In genomic region chr1:61139324-61140055, GRCh38 we compare ENCODE assay signal across 11 cellular contexts. TPM values are rescaled to one million over a fixed set of nuclear protein-coding genes. Genes with fewer than 3 reads are reported as not detected.
DNase-seq lines count a peak whose midpoint lies in the region; FAIRE-seq and TF ChIP-seq lines count a peak whose summit lies in the region.
"Had no signal": no experiment of that assay in that cellular context is flagged by ENCODE, and none has a peak within 500 bp of the region (broad histone marks: within the 10 kb centered on the region; RNA-seq: fewer than 3 reads in every experiment).

No MANE protein-coding gene starts in this region.

- H3K27ac ChIP-seq in SK-N-SH (ENCODE audit: low read depth in 2 of 2, low read length in 1 of 2) = peak overlapping the region in 1 of 2 experiments; percentile 74; a peak in 3 of 4 replicates
- H3K27ac ChIP-seq in suprapubic skin = peak overlapping the region; percentile 71
- H3K27ac ChIP-seq: neutrophil had no signal

- TF ChIP-seq POLR2A in suprapubic skin (IDR thresholded peaks at IDR 0.05) = no peak

- POLR2A ChIA-PET in SK-N-SH (lab: Yijun Ruan, JAX) = interaction anchor here (0.6 kb wide), 1 partner anchor 130 kb away, joined by 3 read pairs; no protein-coding TSS in a partner anchor

- FAIRE-seq in HTR-8/SVneo (lab: Jason Lieb, UNC) = no peak

- H3K9ac ChIP-seq in SK-N-SH = peak overlapping the region; percentile 10; the same call in 1 of the 2 replicates

- TF ChIP-seq CTCF in SK-N-SH (IDR thresholded peaks at IDR 0.05) = no peak
- no peak for TF ChIP-seq CTCF in suprapubic skin (IDR thresholded peaks at IDR 0.05)
- no peak for TF ChIP-seq CTCF in GM10266 (IDR thresholded peaks at IDR 0.05; ENCODE audit: control insufficient read depth, insufficient read depth, low read depth, missing control alignments)

- no peaks in the 10 kb centered on the region; the same call in 1 of the 2 replicates for H3K79me2 ChIP-seq in SK-N-SH (ENCODE audit: insufficient read depth)

- no peaks in the 10 kb centered on the region for H3K9me3 ChIP-seq in SK-N-SH
- no peaks in the 10 kb centered on the region for H3K9me3 ChIP-seq in suprapubic skin
- H3K9me3 ChIP-seq: neutrophil had no signal

- H3K4me2 ChIP-seq in SK-N-SH = peak overlapping the region; percentile 68

- H3K9me2 ChIP-seq in SK-N-SH = no peaks in the 10 kb centered on the region

- H2AFZ ChIP-seq in SK-N-SH (ENCODE audit: low read depth) = peak overlapping the region; percentile 69

- H3K4me1 ChIP-seq in SK-N-SH (ENCODE audit: control insufficient read depth in 1 of 2, insufficient read depth in 2 of 2, low read depth in 1 of 2, low read length in 1 of 2) (peaks cover 19 to 46% of the 10 kb centered on the region in 2 experiments; a peak in 3 of 4 replicates), suprapubic skin (peaks cover 57% of the 10 kb centered on the region)

- H3F3A ChIP-seq in SK-N-SH (replicated peaks; ENCODE audit: insufficient read depth) = peaks cover 26% of the 10 kb centered on the region

- WGBS in SK-N-SH (ENCODE audit: low lambda C conversion rate) = 24% methylated on average over 11 of the region's 11 CpGs
- WGBS in suprapubic skin = 31% methylated on average over 11 of the region's 11 CpGs

- DNase-seq in HTR-8/SVneo (ENCODE audit: insufficient read length, low spot score) (peak; percentile 18), SK-N-SH (no peak), fibroblast of gingiva (ENCODE audit: low read depth) (peak; percentile 65), suprapubic skin (ENCODE audit: low spot score in 2 of 2) (no peak), NCI-H1694 (lab: John Stamatoyannopoulos, UW) (no peak), GM10266 (ENCODE audit: extremely low spot score) (no peak), T-helper 9 cell (no peak), germinal center (ENCODE audit: low spot score) (no peak)
- DNase-seq: activated naive CD4-positive, alpha-beta T cell treated with anti-CD3 and anti-CD28 coated beads for 36 hours; hypothalamus had no signal

- TF ChIP-seq RAD21 in SK-N-SH (IDR thresholded peaks at IDR 0.05; ENCODE audit: low read length) = no peak

- CTCF ChIA-PET in SK-N-SH (lab: Yijun Ruan, JAX) = interaction anchor here (0.7 to 1.7 kb wide), 5 partner anchors 18 to 1380 kb away, joined by 3 to 4 read pairs (median 3); no protein-coding TSS in a partner anchor

- H3K36me3 ChIP-seq in SK-N-SH (replicated peaks in 1 of 2; ENCODE audit: control insufficient read depth in 1 of 2, insufficient read depth in 2 of 2, low read length in 1 of 2) (no peaks in the 10 kb centered on the region), suprapubic skin (no peaks in the 10 kb centered on the region)
- H3K36me3 ChIP-seq: neutrophil had no signal

- TF ChIP-seq EP300 in SK-N-SH (IDR thresholded peaks at IDR 0.05; ENCODE audit: borderline replicate concordance in 1 of 2, low read depth in 1 of 2, low read length in 1 of 2) (peak in 1 of 2 experiments; percentile 41; a peak in 1 of 4 replicates), suprapubic skin (IDR thresholded peaks at IDR 0.05) (no peak)

- no peaks in the 10 kb centered on the region for H4K20me1 ChIP-seq in SK-N-SH (ENCODE audit: insufficient read depth)

- H3K27me3 ChIP-seq in SK-N-SH (ENCODE audit: insufficient read depth) = no peaks in the 10 kb centered on the region
- no peaks in the 10 kb centered on the region for H3K27me3 ChIP-seq in suprapubic skin
- H3K27me3 ChIP-seq: neutrophil had no signal

- H3K4me3 ChIP-seq in SK-N-SH (ENCODE audit: low read depth in 2 of 2, low read length in 1 of 2) (no peak overlapping the region; a peak in 1 of 4 replicates), suprapubic skin (peak overlapping the region; percentile 24)

TF ChIP-seq in SK-N-SH, 30 proteins besides CTCF, POLR2A, EP300 and RAD21:
- TF ChIP-seq NFIC (IDR thresholded peaks at IDR 0.05; ENCODE audit: borderline replicate concordance) = peak; percentile 17; the same call in 1 of the 2 replicates
- peak; percentile 60; the same call in 1 of the 2 replicates for TF ChIP-seq FOSL2 (IDR thresholded peaks at IDR 0.05; ENCODE audit: borderline replicate concordance, low read depth)
- no peak for TF ChIP-seq SMC3 (IDR thresholded peaks at IDR 0.05; ENCODE audit: low read depth, low read length)
- 0 out of 2 replicates have a peak, but pooled peaks have one; percentile 16 for TF ChIP-seq PBX3 (IDR thresholded peaks at IDR 0.05)
- TF ChIP-seq TCF12 (IDR thresholded peaks at IDR 0.05) = peak; percentile 61
- no peak for TF ChIP-seq MAX (IDR thresholded peaks at IDR 0.05; ENCODE audit: low read depth)
- peak; percentile 35; the same call in 1 of the 2 replicates for TF ChIP-seq JUND (IDR thresholded peaks at IDR 0.05)

RNA-seq across cellular contexts. Expression of gene NFIA, which starts 57.1 kb away (rescaled TPM):
- 3.3 and 4.1 TPM in 2 replicates for polyA plus RNA-seq in SK-N-SH (2012; rRNA removed)
- polyA plus RNA-seq in SK-N-SH (2012; cell fraction: cytosol; rRNA removed) = 2.1 and 2.7 TPM in 2 replicates
- polyA plus RNA-seq in SK-N-SH (2012; cell fraction: nucleus; rRNA removed) = 1.6 and 3.1 TPM in 2 replicates
- total RNA-seq in suprapubic skin = 10 to 100 TPM; 30.1 to 54.2 (median 48.2) TPM

Comparison
In these comparisons a context has a peak if more than half of its experiments do, and no peak if none do; other contexts are left out.
1. DNase-seq: peak in HTR-8/SVneo (single experiment) and fibroblast of gingiva (single experiment); none in SK-N-SH (single experiment), suprapubic skin (0 of 2), NCI-H1694 (single experiment), GM10266 (single experiment), T-helper 9 cell (single experiment) and germinal center (single experiment).